In genomic region chr1:180802849-180803248, GRCh38 we compare ENCODE assay signal across 2 cellular contexts.
A peak's percentile ranks its signal among the peaks of the same experiment; 100 is the strongest.
TF ChIP-seq lines count a peak whose summit lies in the region.

No MANE protein-coding gene starts in this region.

TF ChIP-seq in GM12878, 131 proteins besides CTCF, POLR2A, EP300 and RAD21:
- TF ChIP-seq HSF1 (IDR thresholded peaks at IDR 0.05; ENCODE audit: low read depth, low read length) = no peak

TF ChIP-seq in K562, 482 proteins besides CTCF, POLR2A, EP300 and RAD21:
- peak; percentile 22; the same call in 1 of the 2 replicates for TF ChIP-seq MAFF (IDR thresholded peaks at IDR 0.05; ENCODE audit: low read length)
- TF ChIP-seq ZNF431 (CRISPR knock-in tag; IDR thresholded peaks at IDR 0.05) = no peak
- TF ChIP-seq HDAC1 (IDR thresholded peaks at IDR 0.05) = no peak
- peak; percentile 40 for TF ChIP-seq MAFG (tag; conservative IDR thresholded peaks at IDR 0.05)
- TF ChIP-seq C11orf30 (IDR thresholded peaks at IDR 0.05; ENCODE audit: low read depth) = peak; percentile 71
- peak; percentile 81 for TF ChIP-seq ZNF316 (IDR thresholded peaks at IDR 0.05)
- peak; percentile 52 for TF ChIP-seq NFE2 (IDR thresholded peaks at IDR 0.05; ENCODE audit: low read depth)
